ENCODE assay signal across 31 cellular contexts in genomic region chr7:135726389-135726788, GRCh38. TPM values are rescaled to one million over a fixed set of nuclear protein-coding genes. Genes with fewer than 3 reads are reported as not detected.
"Had no signal": no experiment of that assay in that cellular context is flagged by ENCODE, and none has a peak within 500 bp of the region (broad histone marks: within the 10 kb centered on the region; RNA-seq: fewer than 3 reads in every experiment).

No MANE protein-coding gene starts in this region.

- FAIRE-seq: TTC549 had no signal

- H3K9me3 Mint-ChIP-seq: activated CD4-positive, alpha-beta memory T cell treated with anti-CD3 and anti-CD28 coated beads, Interleukin-2, amount 10 ng/mL, durations not matched to agents 7 days and 5 days; activated naive CD4-positive, alpha-beta T cell treated with anti-CD3 and anti-CD28 coated beads, Interleukin-2, amount 10 ng/mL, durations not matched to agents 7 days and 5 days; activated naive CD8-positive, alpha-beta T cell treated with anti-CD3 and anti-CD28 coated beads for 36 hours; activated T-helper 17 cell treated with anti-CD3 and anti-CD28 coated beads, Interleukin-2, amount 50 U/mL, for 72 hours; T-cell had no signal

- H3K4me3 ChIP-seq: breast epithelium, SK-N-MC had no signal

- H3K27me3 ChIP-seq: breast epithelium had no signal

- H3K4me1 Mint-ChIP-seq: activated CD4-positive, alpha-beta memory T cell treated with anti-CD3 and anti-CD28 coated beads, Interleukin-2, amount 10 ng/mL, durations not matched to agents 7 days and 5 days; activated CD4-positive, alpha-beta T cell treated with anti-CD3 and anti-CD28 coated beads for 36 hours; activated naive CD4-positive, alpha-beta T cell treated with anti-CD3 and anti-CD28 coated beads, Interleukin-2, amount 10 ng/mL, durations not matched to agents 7 days and 5 days; activated naive CD8-positive, alpha-beta T cell treated with anti-CD3 and anti-CD28 coated beads for 36 hours; activated T-helper 17 cell treated with anti-CD3 and anti-CD28 coated beads, Interleukin-2, amount 50 U/mL, for 72 hours; T-cell had no signal

- H3K9me3 ChIP-seq: breast epithelium had no signal

- H3K27ac ChIP-seq: breast epithelium, SK-N-MC had no signal

- ATAC-seq: activated CD4-positive, alpha-beta T cell treated with anti-CD3 and anti-CD28 coated beads for 36 hours; activated T-helper 17 cell treated with anti-CD3 and anti-CD28 coated beads, Interleukin-2, amount 50 U/mL, for 72 hours; T-cell had no signal

- H3K36me3 ChIP-seq: breast epithelium had no signal

- DNase-seq: activated CD4-positive, alpha-beta memory T cell treated with anti-CD3 and anti-CD28 coated beads, Interleukin-2, amount 10 ng/mL, durations not matched to agents 7 days and 5 days; activated CD4-positive, alpha-beta T cell treated with anti-CD3 and anti-CD28 coated beads for 36 hours; activated CD4-positive, alpha-beta T cell treated with anti-CD3 and anti-CD28 coated beads, Interleukin-2, amount 50 U/mL, for 1 hour; activated gamma-delta T cell; activated naive CD4-positive, alpha-beta T cell treated with anti-CD3 and anti-CD28 coated beads, Interleukin-2, amount 10 ng/mL, durations not matched to agents 7 days and 5 days; activated naive CD8-positive, alpha-beta T cell treated with anti-CD3 and anti-CD28 coated beads for 36 hours; activated T-cell treated with anti-CD3 and anti-CD28 coated beads for 4 hours; activated T-cell treated with anti-CD3 and anti-CD28 coated beads, Interleukin-2, amount 50 U/mL, for 48 hours; anterior cingulate cortex; central memory CD4-positive, alpha-beta T cell; KG1; NCI-H1092; NCI-H1417; NCI-H1930; NCI-H2171; NCI-H2227 treated with DMSO at 0.1 percent for 48 hours; NCI-H526; NCI-H774; T-cell; T-helper 2 cell; T1000 had no signal

- H3K27ac Mint-ChIP-seq: activated CD4-positive, alpha-beta memory T cell treated with anti-CD3 and anti-CD28 coated beads, Interleukin-2, amount 10 ng/mL, durations not matched to agents 7 days and 5 days; activated CD4-positive, alpha-beta T cell treated with anti-CD3 and anti-CD28 coated beads for 36 hours; activated naive CD4-positive, alpha-beta T cell treated with anti-CD3 and anti-CD28 coated beads, Interleukin-2, amount 10 ng/mL, durations not matched to agents 7 days and 5 days; activated naive CD8-positive, alpha-beta T cell treated with anti-CD3 and anti-CD28 coated beads for 36 hours; activated T-helper 17 cell treated with anti-CD3 and anti-CD28 coated beads, Interleukin-2, amount 50 U/mL, for 72 hours; T-cell had no signal

- H3K4me3 Mint-ChIP-seq: activated CD4-positive, alpha-beta memory T cell treated with anti-CD3 and anti-CD28 coated beads, Interleukin-2, amount 10 ng/mL, durations not matched to agents 7 days and 5 days; activated CD4-positive, alpha-beta T cell treated with anti-CD3 and anti-CD28 coated beads for 36 hours; activated naive CD4-positive, alpha-beta T cell treated with anti-CD3 and anti-CD28 coated beads, Interleukin-2, amount 10 ng/mL, durations not matched to agents 7 days and 5 days; activated naive CD8-positive, alpha-beta T cell treated with anti-CD3 and anti-CD28 coated beads for 36 hours; activated T-helper 17 cell treated with anti-CD3 and anti-CD28 coated beads, Interleukin-2, amount 50 U/mL, for 72 hours; T-cell had no signal

- H3K36me3 Mint-ChIP-seq: activated naive CD4-positive, alpha-beta T cell treated with anti-CD3 and anti-CD28 coated beads, Interleukin-2, amount 10 ng/mL, durations not matched to agents 7 days and 5 days; activated naive CD8-positive, alpha-beta T cell treated with anti-CD3 and anti-CD28 coated beads for 36 hours; T-cell had no signal

RNA-seq across cellular contexts. Expression of gene SLC13A4, which starts 1.6 kb away (rescaled TPM):
- total RNA-seq: activated CD4-positive, alpha-beta memory T cell treated with anti-CD3 and anti-CD28 coated beads, Interleukin-2, amount 10 ng/mL, durations not matched to agents 7 days and 5 days; activated CD4-positive, alpha-beta T cell treated with anti-CD3 and anti-CD28 coated beads for 36 hours; activated CD8-positive, alpha-beta memory T cell treated with anti-CD3 and anti-CD28 coated beads for 36 hours; activated naive CD8-positive, alpha-beta T cell treated with anti-CD3 and anti-CD28 coated beads for 36 hours; activated T-helper 17 cell treated with anti-CD3 and anti-CD28 coated beads, Interleukin-2, amount 50 U/mL, for 72 hours; chondrocyte; LHCN-M2; MCF 10A; NCI-H460; RPMI7951; T-cell had no signal

RNA-seq across cellular contexts. Expression of gene FAM180A, which starts 22.2 kb away (rescaled TPM):
- total RNA-seq: activated CD4-positive, alpha-beta memory T cell treated with anti-CD3 and anti-CD28 coated beads, Interleukin-2, amount 10 ng/mL, durations not matched to agents 7 days and 5 days; activated CD4-positive, alpha-beta T cell treated with anti-CD3 and anti-CD28 coated beads for 36 hours; activated CD8-positive, alpha-beta memory T cell treated with anti-CD3 and anti-CD28 coated beads for 36 hours; activated naive CD8-positive, alpha-beta T cell treated with anti-CD3 and anti-CD28 coated beads for 36 hours; activated T-helper 17 cell treated with anti-CD3 and anti-CD28 coated beads, Interleukin-2, amount 50 U/mL, for 72 hours; MCF 10A; NCI-H460; T-cell had no signal
